ENCODE assay signal across 17 cellular contexts in the genomic region with DNA sequence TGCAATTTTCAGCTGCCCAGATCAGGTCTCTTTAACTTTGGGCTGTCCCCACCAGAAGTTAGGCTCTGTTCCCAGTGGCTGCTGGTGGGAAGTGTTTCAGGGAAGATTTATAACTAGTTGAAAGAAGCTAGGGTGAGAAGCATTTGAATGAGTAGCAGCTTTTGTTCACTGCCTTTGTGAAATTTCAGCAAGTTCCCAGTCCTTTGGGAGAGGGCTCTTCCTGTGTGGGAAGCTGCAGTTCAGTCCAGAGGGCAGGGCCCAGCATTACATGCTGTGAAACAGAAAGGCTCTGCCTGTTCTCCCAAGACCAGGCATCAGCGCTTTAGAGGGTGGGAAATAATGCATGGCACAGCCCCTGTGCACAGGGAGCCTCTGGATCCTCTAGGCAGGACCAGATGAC. TPM values are rescaled to one million over a fixed set of nuclear protein-coding genes. Genes with fewer than 3 reads are reported as not detected.
DNase-seq lines count a peak whose midpoint lies in the region; ATAC-seq and TF ChIP-seq lines count a peak whose summit lies in the region.
"Had no signal": no experiment of that assay in that cellular context is flagged by ENCODE, and none has a peak within 500 bp of the region (broad histone marks: within the 10 kb centered on the region; RNA-seq: fewer than 3 reads in every experiment).

No MANE protein-coding gene starts in this region.

- H3K4me1 ChIP-seq in vagina, result no peaks in the 10 kb centered on the region
- H3K4me1 ChIP-seq in adrenal gland (replicated peaks in 1 of 2), result no peaks in the 10 kb centered on the region
- H3K4me1 ChIP-seq: BLaER1 treated with 17β-estradiol and CSF1 and Interleukin-3, amounts not matched to agents 10 nM and 100 nM had no signal

- TF ChIP-seq POLR2A in vagina (IDR thresholded peaks at IDR 0.05), result no peak
- no peak for TF ChIP-seq POLR2A in adrenal gland (IDR thresholded peaks at IDR 0.05)

- intact Hi-C loops in vagina (cut with DNase I), result no loop called here
- intact Hi-C loops in adrenal gland (cut with DNase I), result no loop called here

- DNase-seq in COLO829 (ENCODE audit: low spot score) (peak; percentile 35), pons (ENCODE audit: low spot score) (peak; percentile 36), vagina (ENCODE audit: extremely low spot score in 2 of 2) (no peak), NCI-H510A treated with DMSO at 0.1 percent for 48 hours (lab: John Stamatoyannopoulos, UW) (no peak), adrenal gland (no peak)
- DNase-seq: CD8-positive, alpha-beta T cell; MV-4-11; NCI-H1694 treated with DMSO at 0.1 percent for 48 hours; NCI-H510A; NCI-H774; OCI-M1; Right ventricle myocardium superior had no signal

- 75 to 100% (median 88%) methylated on average over 1 of the region's 1 CpG for WGBS in adrenal gland, 4 donors

- no peak overlapping the region for H3K4me3 ChIP-seq in vagina
- H3K4me3 ChIP-seq in adrenal gland, result no peak overlapping the region
- H3K4me3 ChIP-seq: BLaER1 treated with 17β-estradiol and CSF1 and Interleukin-3, amounts not matched to agents 10 nM and 100 nM had no signal

- H3K27ac ChIP-seq in angular gyrus (ENCODE audit: low read depth, low read length) (peak overlapping the region; percentile 65), layer of hippocampus (ENCODE audit: low read depth, low read length) (peak overlapping the region; percentile 23), vagina (no peak overlapping the region), adrenal gland (no peak overlapping the region)
- H3K27ac ChIP-seq: BLaER1 treated with 17β-estradiol and CSF1 and Interleukin-3, amounts not matched to agents 10 nM and 100 nM; KMS-11 had no signal

- peaks cover 5 to 84% of the 10 kb centered on the region in 2 donors for H3K36me3 ChIP-seq in vagina
- H3K36me3 ChIP-seq in adrenal gland (replicated peaks in 1 of 2), result peaks cover 0 to 100% of the 10 kb centered on the region in 2 donors

- no peaks in the 10 kb centered on the region for H3K9me3 ChIP-seq in vagina
- H3K9me3 ChIP-seq in adrenal gland (replicated peaks in 1 of 3), result no peaks in the 10 kb centered on the region
- H3K9me3 ChIP-seq: BLaER1 treated with 17β-estradiol and CSF1 and Interleukin-3, amounts not matched to agents 10 nM and 100 nM had no signal

- TF ChIP-seq CTCF in vagina (IDR thresholded peaks at IDR 0.05), result no peak
- no peak for TF ChIP-seq CTCF in adrenal gland (IDR thresholded peaks at IDR 0.05)

- no peaks in the 10 kb centered on the region for H3K27me3 ChIP-seq in layer of hippocampus (ENCODE audit: control insufficient read depth, insufficient read depth, low read length)
- no peaks in the 10 kb centered on the region for H3K27me3 ChIP-seq in vagina
- no peaks in the 10 kb centered on the region for H3K27me3 ChIP-seq in adrenal gland
- H3K27me3 ChIP-seq: BLaER1 treated with 17β-estradiol and CSF1 and Interleukin-3, amounts not matched to agents 10 nM and 100 nM had no signal

- no peak for ATAC-seq in HG03097 (IDR thresholded peaks at IDR 0.05; ENCODE audit: low FRiP score, unreplicated experiment)
- ATAC-seq: CD8-positive, alpha-beta T cell had no signal

RNA-seq across cellular contexts. Expression of gene PROCA1, which starts 17.8 kb away (rescaled TPM):
- 1.5 TPM for total RNA-seq in vagina
- 1 to 10 TPM in 3 of 8 donors, under 1 TPM in 4, not detected in 1; 0.61 to 3.2 (median 0.96) TPM for total RNA-seq in adrenal gland
- polyA plus RNA-seq in adrenal gland, result 1 to 10 TPM in 2 of 3 donors, under 1 TPM in 1; 0.75 to 8.8 (median 3.8) TPM

RNA-seq across cellular contexts. Expression of gene RAB34, which starts 23.8 kb away (rescaled TPM):
- total RNA-seq in vagina, result 195 TPM
- 100 to 1,000 TPM; 121 to 332 (median 151) TPM for total RNA-seq in adrenal gland
- 100 to 1,000 TPM; 114 to 195 (median 139) TPM for polyA plus RNA-seq in adrenal gland

RNA-seq across cellular contexts. Expression of gene RPL23A, which starts 25.9 kb away (rescaled TPM):
- total RNA-seq in vagina (600 TPM), adrenal gland (1,000 to 10,000 TPM in 4 of 8 donors, 100 to 1,000 TPM in 4; 135 to 1,266 (median 856) TPM)
- 100 to 1,000 TPM; 523 to 901 (median 672) TPM for polyA plus RNA-seq in adrenal gland

RNA-seq across cellular contexts. Expression of gene SUPT6H, which starts 31.9 kb away (rescaled TPM):
- total RNA-seq in vagina, result 89.6 TPM
- total RNA-seq in adrenal gland, result 100 to 1,000 TPM in 1 of 8 donors, 10 to 100 TPM in 7; 48.1 to 125 (median 64.6) TPM
- polyA plus RNA-seq in adrenal gland, result 10 to 100 TPM; 58.9 to 76.4 (median 74.2) TPM

RNA-seq across cellular contexts. Expression of gene SDF2, which starts 32.2 kb away (rescaled TPM):
- total RNA-seq in vagina (33.1 TPM), adrenal gland (100 to 1,000 TPM in 2 of 8 donors, 10 to 100 TPM in 6; 58.5 to 124 (median 84.5) TPM)
- polyA plus RNA-seq in adrenal gland, result 100 to 1,000 TPM in 1 of 3 donors, 10 to 100 TPM in 2; 50.6 to 121 (median 52.7) TPM

Comparison
In these comparisons a context has a peak if more than half of its experiments do, and no peak if none do; other contexts are left out.
1. DNase-seq: peak in COLO829 (single experiment) and pons (single experiment); none in vagina (0 of 2), NCI-H510A treated with DMSO at 0.1 percent for 48 hours (single experiment) and adrenal gland (0 of 7).
2. H3K27ac ChIP-seq: peak in angular gyrus (single experiment) and layer of hippocampus (single experiment); none in vagina (single experiment) and adrenal gland (0 of 5).